In genomic region chr17:283911-284675, GRCh38 we compare ENCODE assay signal across 14 cellular contexts.
"Had no signal": no experiment of that assay in that cellular context is flagged by ENCODE, and none has a peak within 500 bp of the region (broad histone marks: within the 10 kb centered on the region; RNA-seq: fewer than 3 reads in every experiment).

No MANE protein-coding gene starts in this region.

- H3K4me3 Mint-ChIP-seq: activated CD4-positive, alpha-beta memory T cell treated with anti-CD3 and anti-CD28 coated beads, Interleukin-2, amount 10 ng/mL, durations not matched to agents 7 days and 5 days; activated CD4-positive, alpha-beta T cell treated with anti-CD3 and anti-CD28 coated beads for 36 hours; activated naive CD8-positive, alpha-beta T cell treated with anti-CD3 and anti-CD28 coated beads, Interleukin-2, amount 50 U/mL, for 24 hours; naive B cell had no signal

- H3K4me3 ChIP-seq: coronary artery, SJCRH30, skin epidermis, thyroid gland had no signal

- H3K27me3 Mint-ChIP-seq: activated CD4-positive, alpha-beta memory T cell treated with anti-CD3 and anti-CD28 coated beads, Interleukin-2, amount 10 ng/mL, durations not matched to agents 7 days and 5 days; activated CD4-positive, alpha-beta T cell treated with anti-CD3 and anti-CD28 coated beads for 36 hours; activated naive CD8-positive, alpha-beta T cell treated with anti-CD3 and anti-CD28 coated beads, Interleukin-2, amount 50 U/mL, for 24 hours had no signal

- H3K36me3 ChIP-seq: SJCRH30, thyroid gland had no signal

- H3K9me3 Mint-ChIP-seq: activated CD4-positive, alpha-beta memory T cell treated with anti-CD3 and anti-CD28 coated beads, Interleukin-2, amount 10 ng/mL, durations not matched to agents 7 days and 5 days; activated naive CD8-positive, alpha-beta T cell treated with anti-CD3 and anti-CD28 coated beads, Interleukin-2, amount 50 U/mL, for 24 hours; naive B cell had no signal

- H3K36me3 Mint-ChIP-seq: naive B cell had no signal

- H3K27me3 ChIP-seq: SJCRH30, thyroid gland had no signal

- H3K9me3 ChIP-seq: SJCRH30, thyroid gland had no signal

- DNase-seq: activated CD4-positive, alpha-beta memory T cell treated with anti-CD3 and anti-CD28 coated beads, Interleukin-2, amount 10 ng/mL, durations not matched to agents 7 days and 5 days; activated CD4-positive, alpha-beta T cell treated with anti-CD3 and anti-CD28 coated beads for 36 hours; activated naive CD4-positive, alpha-beta T cell; activated naive CD8-positive, alpha-beta T cell treated with anti-CD3 and anti-CD28 coated beads, Interleukin-2, amount 50 U/mL, for 24 hours; activated T-cell treated with anti-CD3 and anti-CD28 coated beads, Interleukin-2, amount 50 U/mL, for 48 hours; caudate nucleus; effector CD4-positive, alpha-beta T cell; kidney glomerular epithelial cell; naive B cell; occipital lobe; SJCRH30; thyroid gland had no signal

- H3K4me1 ChIP-seq: SJCRH30, thyroid gland had no signal

- H3K27ac Mint-ChIP-seq: activated CD4-positive, alpha-beta memory T cell treated with anti-CD3 and anti-CD28 coated beads, Interleukin-2, amount 10 ng/mL, durations not matched to agents 7 days and 5 days; activated CD4-positive, alpha-beta T cell treated with anti-CD3 and anti-CD28 coated beads for 36 hours; activated naive CD8-positive, alpha-beta T cell treated with anti-CD3 and anti-CD28 coated beads, Interleukin-2, amount 50 U/mL, for 24 hours had no signal

- H3K4me1 Mint-ChIP-seq: activated CD4-positive, alpha-beta memory T cell treated with anti-CD3 and anti-CD28 coated beads, Interleukin-2, amount 10 ng/mL, durations not matched to agents 7 days and 5 days; activated CD4-positive, alpha-beta T cell treated with anti-CD3 and anti-CD28 coated beads for 36 hours; activated naive CD8-positive, alpha-beta T cell treated with anti-CD3 and anti-CD28 coated beads, Interleukin-2, amount 50 U/mL, for 24 hours had no signal

- H3K27ac ChIP-seq: coronary artery, SJCRH30, skin epidermis, thyroid gland had no signal

- ATAC-seq: activated CD4-positive, alpha-beta T cell treated with anti-CD3 and anti-CD28 coated beads for 36 hours had no signal
